In the genomic region with DNA sequence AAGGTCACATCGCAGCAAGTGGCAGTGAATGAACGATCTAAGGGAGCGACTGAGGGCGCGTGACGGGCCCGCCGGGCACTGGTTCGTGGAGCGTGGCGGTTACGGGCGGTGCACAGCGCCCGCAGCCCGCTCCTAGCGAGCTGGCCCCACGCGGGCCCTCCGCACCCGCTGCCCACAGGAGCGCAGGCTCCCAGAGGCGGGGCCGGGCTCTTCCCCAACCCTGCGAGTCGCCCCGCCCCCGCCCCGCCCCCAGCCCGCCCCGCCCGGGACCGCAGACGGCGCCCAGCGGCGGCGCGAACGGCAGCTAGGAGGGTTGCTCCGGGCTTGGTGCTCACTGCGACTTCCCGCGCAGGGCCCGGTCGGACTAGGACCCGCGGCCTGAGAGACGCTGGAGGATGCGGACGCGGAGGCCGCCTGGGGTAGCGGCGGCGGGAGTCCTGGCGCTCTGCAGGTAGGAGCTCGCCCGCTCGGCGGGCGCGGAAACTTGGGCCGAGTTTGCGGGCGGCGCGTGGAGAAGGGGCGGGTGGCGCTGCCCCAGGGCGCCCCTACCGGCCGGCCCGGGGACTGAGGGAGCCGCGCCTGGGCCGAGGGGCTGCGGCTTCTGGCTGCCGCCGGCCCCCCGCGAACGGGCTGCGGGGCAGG, we compare ENCODE assay signal across 8 cellular contexts.
DNase-seq lines count a peak whose midpoint lies in the region; ATAC-seq and TF ChIP-seq lines count a peak whose summit lies in the region.

A gene (plus strand): TSS at position 274 of the 642 bp plus-strand sequence. CDS start 4,167 bp downstream, outside the sequence.

- peak within 1 kb of the TSS; percentile 92 for H3K9ac ChIP-seq in OCI-LY3 (ENCODE audit: low read length)
- H3K9ac ChIP-seq in mucosa of rectum (ENCODE audit: low read depth in 1 of 2, low read length in 2 of 2): peak within 1 kb of the TSS; percentile 95 to 96

- peak; percentile 77 for TF ChIP-seq CTCF in OCI-LY3 (IDR thresholded peaks at IDR 0.05; ENCODE audit: low read depth, low read length)

- H3K4me3 ChIP-seq in OCI-LY3 (ENCODE audit: low read length): peak within 1 kb of the TSS; percentile 86
- peak within 1 kb of the TSS; percentile 90 to 91 for H3K4me3 ChIP-seq in mucosa of rectum (ENCODE audit: low read length in 2 of 2)

- H3K27me3 ChIP-seq in OCI-LY3 (ENCODE audit: low read depth, low read length): peaks cover 22% of the 10 kb centered on the region
- no peaks in the 10 kb centered on the region for H3K27me3 ChIP-seq in mucosa of rectum (ENCODE audit: control insufficient read depth in 2 of 2, insufficient read depth in 2 of 2, low read length in 2 of 2)

- H3K4me1 ChIP-seq in OCI-LY3 (ENCODE audit: low read length): peaks cover 56% of the 10 kb centered on the region
- H3K4me1 ChIP-seq in mucosa of rectum (ENCODE audit: control insufficient read depth in 2 of 2, insufficient read depth in 2 of 2, low read length in 2 of 2): peaks cover 39 to 43% of the 10 kb centered on the region in 2 donors

- H4K20me1 ChIP-seq in OCI-LY3 (ENCODE audit: insufficient read depth, low read length): peaks cover 36% of the 10 kb centered on the region

- H3K4me2 ChIP-seq in OCI-LY3 (ENCODE audit: low read length): peak within 1 kb of the TSS; percentile 95

- peak within 1 kb of the TSS; percentile 64 for H3K27ac ChIP-seq in OCI-LY3 (ENCODE audit: low read length)
- H3K27ac ChIP-seq in epithelial cell of prostate: peak within 1 kb of the TSS; percentile 96
- H3K27ac ChIP-seq in mucosa of rectum (ENCODE audit: low read depth in 2 of 2, low read length in 2 of 2): peak within 1 kb of the TSS; percentile 89 to 96

- DNase-seq in C1 segment of cervical spinal cord (lab: John Stamatoyannopoulos, UW): peak in 13 of 14 donors; percentile 25 to 86 (median 73)
- DNase-seq in activated T-cell treated with anti-CD3 and anti-CD28 coated beads for 4 hours: peak; percentile 60
- DNase-seq in epithelial cell of prostate (ENCODE audit: low read depth, low spot score): no peak
- DNase-seq in stimulated activated CD8-positive, alpha-beta memory T cell treated with anti-CD3 and anti-CD28 coated beads, Interleukin-7, amount 100 ng/mL, for 1 hour (ENCODE audit: low read depth in 2 of 2): peak; percentile 40 to 53

- no peaks in the 10 kb centered on the region for H3K9me3 ChIP-seq in OCI-LY3 (ENCODE audit: insufficient read depth, low read length)
- no peaks in the 10 kb centered on the region for H3K9me3 ChIP-seq in mucosa of rectum (ENCODE audit: control insufficient read depth in 2 of 2, low read length in 2 of 2)

- peak within 1 kb of the TSS; percentile 55 for H2AFZ ChIP-seq in OCI-LY3 (ENCODE audit: low read depth, low read length)

- H3K36me3 ChIP-seq in OCI-LY3 (replicated peaks; ENCODE audit: low read depth, low read length) (no peaks in the 10 kb centered on the region), mucosa of rectum (ENCODE audit: control insufficient read depth in 2 of 2, insufficient read depth in 2 of 2, low read length in 2 of 2) (peaks cover 10 to 11% of the 10 kb centered on the region in 2 donors)

- ATAC-seq in GM19043 (IDR thresholded peaks at IDR 0.05; ENCODE audit: low read depth, unreplicated experiment): peak; percentile 32
- ATAC-seq in HG03354 (IDR thresholded peaks at IDR 0.05; ENCODE audit: poor library complexity, severe bottlenecking, unreplicated experiment): peak; percentile 48

- peaks cover 46% of the 10 kb centered on the region for H3K79me2 ChIP-seq in OCI-LY3 (ENCODE audit: low read length)
